Comparison of ENCODE assay signal across 24 cellular contexts in genomic region chr4:105971032-105971431, GRCh38.
"Had no signal": no experiment of that assay in that cellular context is flagged by ENCODE, and none has a peak within 500 bp of the region (broad histone marks: within the 10 kb centered on the region; RNA-seq: fewer than 3 reads in every experiment).

No MANE protein-coding gene starts in this region.

- H3K36me3 ChIP-seq: Peyer's patch, SJCRH30 had no signal

- ATAC-seq: HepG2, Right ventricle myocardium inferior, SK-N-SH treated with all-trans-retinoic acid at 6 μM for 48 hours had no signal

- H3K9me3 ChIP-seq: Peyer's patch, SJCRH30 had no signal

- H2AFZ ChIP-seq: PC-9 had no signal

- DNase-seq: IMR-90, Kasumi-1, MV-4-11, NCI-H1048, NCI-H1105, NCI-H1417, NCI-H1436 treated with DMSO at 0.1 percent for 48 hours, NCI-H1694 treated with DMSO at 0.1 percent for 48 hours, NCI-H1930, NCI-H2081, NCI-H2171, NCI-H226, NCI-H510A, NCI-H524 treated with DMSO at 0.1 percent for 48 hours, NCI-H69, NCI-H774, PC-9, SHP77 treated with DMSO at 0.1 percent for 48 hours, SJCRH30 had no signal

- H3K4me2 ChIP-seq: KMS-11, PC-9 had no signal

- H3K4me1 ChIP-seq: Peyer's patch had no signal

- H3K4me3 ChIP-seq: PC-9, Peyer's patch, SJCRH30 had no signal

- H3K27ac ChIP-seq: KMS-11, PC-9, Peyer's patch, SJCRH30 had no signal

- H3K9ac ChIP-seq: KMS-11 had no signal

- H3K27me3 ChIP-seq: Peyer's patch, SJCRH30 had no signal

- FAIRE-seq: HepG2 had no signal
